11 cellular contexts compared by ENCODE assay signal in the genomic region with DNA sequence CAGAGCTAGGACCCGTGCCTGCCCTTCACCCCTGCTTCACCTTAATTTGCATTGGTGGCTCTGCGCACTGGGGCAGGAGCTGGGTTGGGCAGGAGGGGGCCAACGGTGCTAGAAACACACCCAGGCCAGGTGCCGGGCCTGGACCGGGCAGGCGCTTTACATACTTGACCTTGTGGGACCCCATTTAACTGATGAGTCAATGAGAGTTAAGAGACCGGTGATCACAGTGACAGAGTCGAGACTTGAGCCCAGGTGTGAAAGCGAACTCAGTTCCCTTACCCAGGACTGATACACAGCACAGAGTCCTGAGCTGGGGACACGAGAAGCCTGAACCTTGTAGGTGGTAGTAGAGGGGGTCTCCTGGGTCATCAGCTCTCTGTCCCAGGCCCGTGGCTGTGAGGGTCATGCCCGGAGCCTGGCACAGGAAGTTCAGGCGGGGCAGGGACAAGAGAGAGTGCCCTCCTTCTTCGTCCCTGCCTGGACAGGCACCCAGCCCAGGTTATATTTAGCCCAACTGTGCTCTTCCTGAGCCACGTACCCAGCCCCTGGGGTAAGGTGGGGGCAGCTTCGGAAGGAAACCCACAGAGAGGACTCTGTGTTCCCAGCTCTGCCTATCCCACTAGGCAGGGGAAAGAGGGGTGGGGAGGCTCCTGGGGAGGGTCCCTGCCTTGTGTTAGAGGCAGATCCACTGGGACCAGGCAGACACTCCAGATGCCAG. TPM values are rescaled to one million over a fixed set of nuclear protein-coding genes. Genes with fewer than 3 reads are reported as not detected.
A peak's percentile ranks its signal among the peaks of the same experiment; 100 is the strongest.
DNase-seq lines count a peak whose midpoint lies in the region; ATAC-seq, FAIRE-seq and TF ChIP-seq lines count a peak whose summit lies in the region.
"Had no signal": no experiment of that assay in that cellular context is flagged by ENCODE, and none has a peak within 500 bp of the region (broad histone marks: within the 10 kb centered on the region; RNA-seq: fewer than 3 reads in every experiment).

No MANE protein-coding gene starts in this region.

- DNase-seq in GM12892 (ENCODE audit: insufficient read length) (no peak), MCF 10A (ENCODE audit: unreplicated experiment) (peak; percentile 27), myocyte (ENCODE audit: low read depth) (peak; percentile 49), HCEC 1CT (no peak), DMS 273 treated with DMSO at 0.1 percent for 48 hours (lab: John Stamatoyannopoulos, UW) (no peak)
- DNase-seq: activated naive CD4-positive, alpha-beta T cell treated with anti-CD3 and anti-CD28 coated beads, Interleukin-2, amount 50 U/mL, for 16 hours; BE2C; effector memory CD8-positive, alpha-beta T cell; MG63; NCI-H82 had no signal

- FAIRE-seq in GM12892 (lab: Jason Lieb, UNC), result peak; percentile 72

- intact Hi-C loops in MCF 10A (cut with micrococcal nuclease), result no loop called here

- H3K27me3 Mint-ChIP-seq in MCF 10A (ENCODE audit: insufficient read depth, unreplicated experiment), result no peaks in the 10 kb centered on the region

- H3K4me3 Mint-ChIP-seq in MCF 10A (ENCODE audit: unreplicated experiment), result no peak overlapping the region
- H3K4me3 Mint-ChIP-seq: effector memory CD8-positive, alpha-beta T cell had no signal

- no TSS peak for BruUV-seq in MCF 10A (replicated peaks; lab: Mats Ljungman, UMichigan)

- no peak for ATAC-seq in GM21576 (IDR thresholded peaks at IDR 0.05; ENCODE audit: unreplicated experiment)
- ATAC-seq: effector memory CD8-positive, alpha-beta T cell had no signal

- no peaks in the 10 kb centered on the region for H3K9me3 Mint-ChIP-seq in MCF 10A (ENCODE audit: unreplicated experiment)
- H3K9me3 Mint-ChIP-seq: effector memory CD8-positive, alpha-beta T cell had no signal

- no peak for TF ChIP-seq POLR2A in GM12892 (IDR thresholded peaks at IDR 0.05; ENCODE audit: low read depth, low read length)

- peak overlapping the region; percentile 71 for H3K27ac Mint-ChIP-seq in MCF 10A (ENCODE audit: low read depth, unreplicated experiment)
- H3K27ac Mint-ChIP-seq: effector memory CD8-positive, alpha-beta T cell had no signal

- H3K4me1 Mint-ChIP-seq in MCF 10A (ENCODE audit: insufficient read depth, unreplicated experiment), result peaks cover 17% of the 10 kb centered on the region

- no peak for TF ChIP-seq CTCF in MCF 10A (IDR thresholded peaks at IDR 0.05; ENCODE audit: unreplicated experiment)

- no peaks in the 10 kb centered on the region for H3K36me3 Mint-ChIP-seq in MCF 10A (ENCODE audit: insufficient read depth, unreplicated experiment)

- CTCF ChIA-PET in MCF 10A (lab: Yijun Ruan, JAX), result interaction anchor here (0.6 to 1.4 kb wide), 5 partner anchors 9 to 224 kb away, joined by 3 to 6 read pairs (median 4); a partner anchor contains a TSS

- POLR2A ChIA-PET in MCF 10A (lab: Yijun Ruan, JAX), result interaction anchor here (0.8 to 2.3 kb wide), 3 partner anchors 10 to 22 kb away, joined by 3 to 9 read pairs (median 3); no protein-coding TSS in a partner anchor

RNA-seq across cellular contexts. Expression of a gene that starts 1.9 kb away (rescaled TPM):
- 0.74 TPM for polyA plus RNA-seq in GM12892 (2012; ENCODE audit: missing spikeins)
- 2.1 and 2.4 TPM in 2 replicates for total RNA-seq in MCF 10A (2022)
- 2.6 and 2.8 TPM in 2 replicates for total RNA-seq in myocyte
- 3.6 TPM for polyA plus RNA-seq in myocyte (2012)

RNA-seq across cellular contexts. Expression of a gene that starts 14.5 kb away (rescaled TPM):
- polyA plus RNA-seq in GM12892 (2012; ENCODE audit: missing spikeins), result 3.2 TPM
- total RNA-seq in MCF 10A (2022) (16.2 and 17.9 TPM in 2 replicates), myocyte (12.9 and 23.0 TPM in 2 replicates)
- polyA plus RNA-seq in myocyte (2012), result 21.1 TPM

RNA-seq across cellular contexts. Expression of a gene that starts 21.3 kb away (rescaled TPM):
- not detected for polyA plus RNA-seq in GM12892 (2012; ENCODE audit: missing spikeins)
- total RNA-seq in MCF 10A (2022) (not detected in 2 replicates), myocyte (0.05 and 0.26 TPM in 2 replicates)
- polyA plus RNA-seq in myocyte (2012), result 0.59 TPM

RNA-seq across cellular contexts. Expression of a gene that starts 32.9 kb away (rescaled TPM):
- 13.0 TPM for polyA plus RNA-seq in GM12892 (2012; ENCODE audit: missing spikeins)
- 23.3 and 29.4 TPM in 2 replicates for total RNA-seq in MCF 10A (2022)
- total RNA-seq in myocyte, result 28.1 and 35.2 TPM in 2 replicates
- polyA plus RNA-seq in myocyte (2012), result 42.8 TPM

RNA-seq across cellular contexts. Expression of a gene that starts 54.3 kb away (rescaled TPM):
- polyA plus RNA-seq in GM12892 (2012; ENCODE audit: missing spikeins), result 26.2 TPM
- total RNA-seq in MCF 10A (2022) (44.0 and 68.7 TPM in 2 replicates), myocyte (75.8 and 76.3 TPM in 2 replicates)
- 101 TPM for polyA plus RNA-seq in myocyte (2012)

Comparison
In these comparisons a context has a peak if more than half of its experiments do, and no peak if none do; other contexts are left out.
1. DNase-seq: peak in MCF 10A (single experiment) and myocyte (single experiment); none in GM12892 (single experiment), HCEC 1CT (single experiment) and DMS 273 treated with DMSO at 0.1 percent for 48 hours (single experiment).